In genomic region chr17:31508310-31509094, GRCh38 we compare ENCODE assay signal across 8 cellular contexts.
DNase-seq lines count a peak whose midpoint lies in the region; ATAC-seq and TF ChIP-seq lines count a peak whose summit lies in the region.

No MANE protein-coding gene starts in this region.

- H3K27ac Mint-ChIP-seq in CD14-positive monocyte = peak overlapping the region; percentile 90 to 96 (median 94)

- H3K4me1 Mint-ChIP-seq in CD14-positive monocyte = peaks cover 31% of the 10 kb centered on the region

- peak; percentile 74 for TF ChIP-seq CTCF in CD14-positive monocyte (IDR thresholded peaks at IDR 0.05)
- peak in 1 of 6 experiments; percentile 31 for TF ChIP-seq CTCF in esophagus squamous epithelium (IDR thresholded peaks at IDR 0.05)

- H3K4me1 ChIP-seq in esophagus squamous epithelium = peaks cover 0 to 38% (median 9%) of the 10 kb centered on the region in 3 donors

- no peak for TF ChIP-seq POLR2A in esophagus squamous epithelium (IDR thresholded peaks at IDR 0.05)

- WGBS in esophagus squamous epithelium, 2 donors = 37 to 53% methylated on average over 5 to 8 of the region's 13 CpGs

- no peaks in the 10 kb centered on the region for H3K36me3 ChIP-seq in esophagus squamous epithelium

- peaks cover 0 to 12% of the 10 kb centered on the region in 2 donors for H3K36me3 Mint-ChIP-seq in CD14-positive monocyte

- H3K27me3 Mint-ChIP-seq in CD14-positive monocyte (ENCODE audit: low read depth in 3 of 3) = peaks cover 0 to 2% (median 0%) of the 10 kb centered on the region in 3 donors

- intact Hi-C loops in CD14-positive monocyte (cut with micrococcal nuclease) (no loop called here), esophagus squamous epithelium (cut with DNase I) (no loop called here)

- no peaks in the 10 kb centered on the region for H3K27me3 ChIP-seq in esophagus squamous epithelium

- peak; percentile 67 for ATAC-seq in GM19372 (IDR thresholded peaks at IDR 0.05; ENCODE audit: low read depth, unreplicated experiment)
- ATAC-seq in HG03469 (IDR thresholded peaks at IDR 0.05; ENCODE audit: unreplicated experiment) = peak; percentile 58

- DNase-seq in CD14-positive monocyte (ENCODE audit: low spot score) (no peak), esophagus squamous epithelium (lab: John Stamatoyannopoulos, UW) (no peak), NCI-H1417 treated with DMSO at 0.1 percent for 48 hours (lab: John Stamatoyannopoulos, UW) (no peak), NCI-H1930 (lab: John Stamatoyannopoulos, UW) (no peak)
- DNase-seq in activated CD4-positive, alpha-beta T cell treated with anti-CD3 and anti-CD28 coated beads, Interleukin-2, amount 50 U/mL, for 4 hours = peak; percentile 43 to 53
- peak; percentile 48 for DNase-seq in stimulated activated CD4-positive, alpha-beta T cell treated with anti-CD3 and anti-CD28 coated beads, Interleukin-4, amount 100 ng/mL, for 1 hour

- H3K4me3 ChIP-seq in esophagus squamous epithelium = peak overlapping the region in 1 of 4 donors; percentile 33

- peak overlapping the region in 3 of 4 donors; percentile 27 to 77 (median 50) for H3K27ac ChIP-seq in esophagus squamous epithelium

- H3K9me3 ChIP-seq in esophagus squamous epithelium = no peaks in the 10 kb centered on the region

- peak overlapping the region; percentile 80 to 98 for H3K4me3 Mint-ChIP-seq in CD14-positive monocyte

- peaks cover 0 to 4% (median 0%) of the 10 kb centered on the region in 7 donors for H3K9me3 Mint-ChIP-seq in CD14-positive monocyte

Comparison
In these comparisons a context has a peak if more than half of its experiments do, and no peak if none do; other contexts are left out.
1. DNase-seq: peak in activated CD4-positive, alpha-beta T cell treated with anti-CD3 and anti-CD28 coated beads, Interleukin-2, amount 50 U/mL, for 4 hours (2 of 2) and stimulated activated CD4-positive, alpha-beta T cell treated with anti-CD3 and anti-CD28 coated beads, Interleukin-4, amount 100 ng/mL, for 1 hour (single experiment); none in CD14-positive monocyte (single experiment), esophagus squamous epithelium (single experiment), NCI-H1417 treated with DMSO at 0.1 percent for 48 hours (single experiment) and NCI-H1930 (0 of 2).